38 cellular contexts compared by ENCODE assay signal in genomic region chr12:70829070-70829469, GRCh38.
"Had no signal": no experiment of that assay in that cellular context is flagged by ENCODE, and none has a peak within 500 bp of the region (broad histone marks: within the 10 kb centered on the region; RNA-seq: fewer than 3 reads in every experiment).

No MANE protein-coding gene starts in this region.

- FAIRE-seq: astrocyte, bronchial epithelial cell had no signal

- H3K36me3 Mint-ChIP-seq: activated naive CD4-positive, alpha-beta T cell treated with anti-CD3 and anti-CD28 coated beads, Interleukin-2, amount 10 ng/mL, durations not matched to agents 7 days and 5 days; activated naive CD4-positive, alpha-beta T cell treated with anti-CD3 and anti-CD28 coated beads, Interleukin-2, amount 50 U/mL, for 24 hours; activated naive CD4-positive, alpha-beta T cell treated with anti-CD3 and anti-CD28 coated beads, Interleukin-2, amount 50 U/mL, for 72 hours; activated naive CD8-positive, alpha-beta T cell; activated naive CD8-positive, alpha-beta T cell treated with anti-CD3 and anti-CD28 coated beads for 36 hours; activated naive CD8-positive, alpha-beta T cell treated with anti-CD3 and anti-CD28 coated beads, Interleukin-2, amount 10 ng/mL, durations not matched to agents 7 days and 5 days; brain had no signal

- H3K36me3 ChIP-seq: adrenal gland, ascending aorta, brain microvascular endothelial cell, breast epithelium, cardiac muscle cell had no signal

- ATAC-seq: activated naive CD4-positive, alpha-beta T cell treated with anti-CD3 and anti-CD28 coated beads, Interleukin-2, amount 50 U/mL, for 72 hours; activated naive CD8-positive, alpha-beta T cell treated with anti-CD3 and anti-CD28 coated beads, Interleukin-2, amount 50 U/mL, for 24 hours; activated T-cell treated with anti-CD3 and anti-CD28 coated beads, Interleukin-2, amount 50 U/mL, for 4 hours; activated T-cell treated with anti-CD3 and anti-CD28 coated beads, Interleukin-2, amount 50 U/mL, for 72 hours; activated T-helper 17 cell treated with anti-CD3 and anti-CD28 coated beads, Interleukin-2, amount 50 U/mL, for 72 hours; body of pancreas had no signal

- H3K27me3 Mint-ChIP-seq: activated naive CD4-positive, alpha-beta T cell treated with anti-CD3 and anti-CD28 coated beads, Interleukin-2, amount 10 ng/mL, durations not matched to agents 7 days and 5 days; activated naive CD8-positive, alpha-beta T cell treated with anti-CD3 and anti-CD28 coated beads for 36 hours; activated naive CD8-positive, alpha-beta T cell treated with anti-CD3 and anti-CD28 coated beads, Interleukin-2, amount 10 ng/mL, durations not matched to agents 7 days and 5 days; activated naive CD8-positive, alpha-beta T cell treated with anti-CD3 and anti-CD28 coated beads, Interleukin-2, amount 50 U/mL, for 24 hours; central memory CD8-positive, alpha-beta T cell had no signal

- H3K9me3 Mint-ChIP-seq: activated naive CD4-positive, alpha-beta T cell treated with anti-CD3 and anti-CD28 coated beads for 36 hours; activated naive CD4-positive, alpha-beta T cell treated with anti-CD3 and anti-CD28 coated beads, Interleukin-2, amount 10 ng/mL, durations not matched to agents 7 days and 5 days; activated naive CD4-positive, alpha-beta T cell treated with anti-CD3 and anti-CD28 coated beads, Interleukin-2, amount 50 U/mL, for 24 hours; activated naive CD8-positive, alpha-beta T cell treated with anti-CD3 and anti-CD28 coated beads for 36 hours; activated naive CD8-positive, alpha-beta T cell treated with anti-CD3 and anti-CD28 coated beads, Interleukin-2, amount 10 ng/mL, durations not matched to agents 7 days and 5 days; activated naive CD8-positive, alpha-beta T cell treated with anti-CD3 and anti-CD28 coated beads, Interleukin-2, amount 50 U/mL, for 24 hours; activated T-cell treated with anti-CD3 and anti-CD28 coated beads, Interleukin-2, amount 50 U/mL, for 4 hours; activated T-helper 1 cell treated with anti-CD3 and anti-CD28 coated beads, Interleukin-12 subunit alpha, Interleukin-12 subunit beta, Interleukin-2, Interleukin-4 antibody, amounts not matched to agents 30 ng/mL and 10 ng/mL and 1 ng/mL, durations not matched to agents 14 hours and 24 hours and 36 hours; activated T-helper 2 cell treated with anti-CD3 and anti-CD28 coated beads, Interferon-gamma antibody, Interleukin-2, Interleukin-4, amounts not matched to agents 10 μg/mL and 5 μg/mL and 100 μg/mL, durations not matched to agents 14 hours and 24 hours and 36 hours; brain had no signal

- H3K9me3 ChIP-seq: adrenal gland, ascending aorta, body of pancreas, breast epithelium had no signal

- H3K27ac Mint-ChIP-seq: activated naive CD4-positive, alpha-beta T cell treated with anti-CD3 and anti-CD28 coated beads for 36 hours; activated naive CD4-positive, alpha-beta T cell treated with anti-CD3 and anti-CD28 coated beads, Interleukin-2, amount 10 ng/mL, durations not matched to agents 7 days and 5 days; activated naive CD4-positive, alpha-beta T cell treated with anti-CD3 and anti-CD28 coated beads, Interleukin-2, amount 50 U/mL, for 24 hours; activated naive CD4-positive, alpha-beta T cell treated with anti-CD3 and anti-CD28 coated beads, Interleukin-2, amount 50 U/mL, for 72 hours; activated naive CD8-positive, alpha-beta T cell; activated naive CD8-positive, alpha-beta T cell treated with anti-CD3 and anti-CD28 coated beads for 36 hours; activated naive CD8-positive, alpha-beta T cell treated with anti-CD3 and anti-CD28 coated beads, Interleukin-2, amount 10 ng/mL, durations not matched to agents 7 days and 5 days; activated naive CD8-positive, alpha-beta T cell treated with anti-CD3 and anti-CD28 coated beads, Interleukin-2, amount 50 U/mL, for 24 hours; activated T-cell treated with anti-CD3 and anti-CD28 coated beads, Interleukin-2, amount 50 U/mL, for 72 hours; activated T-helper 1 cell treated with anti-CD3 and anti-CD28 coated beads, Interleukin-12 subunit alpha, Interleukin-12 subunit beta, Interleukin-2, Interleukin-4 antibody, amounts not matched to agents 30 ng/mL and 10 ng/mL and 1 ng/mL, durations not matched to agents 14 hours and 24 hours and 36 hours; activated T-helper 17 cell treated with anti-CD3 and anti-CD28 coated beads, Interleukin-2, amount 50 U/mL, for 72 hours; activated T-helper 2 cell treated with anti-CD3 and anti-CD28 coated beads, Interferon-gamma antibody, Interleukin-2, Interleukin-4, amounts not matched to agents 10 μg/mL and 5 μg/mL and 100 μg/mL, durations not matched to agents 14 hours and 24 hours and 36 hours; brain had no signal

- H3K4me1 ChIP-seq: adrenal gland, ascending aorta, body of pancreas, breast epithelium had no signal

- DNase-seq: activated effector memory CD4-positive, alpha-beta T cell treated with anti-CD3 and anti-CD28 coated beads, Interleukin-2, amount 50 U/mL, for 16 hours; activated effector memory CD4-positive, alpha-beta T cell treated with Interleukin-2 at 50 U/mL for 16 hours; activated gamma-delta T cell; activated gamma-delta T cell treated with Interleukin-2 at 50 U/mL for 16 hours; activated naive CD4-positive, alpha-beta T cell; activated naive CD4-positive, alpha-beta T cell treated with anti-CD3 and anti-CD28 coated beads for 36 hours; activated naive CD4-positive, alpha-beta T cell treated with anti-CD3 and anti-CD28 coated beads, Interleukin-2, amount 10 ng/mL, durations not matched to agents 7 days and 5 days; activated naive CD4-positive, alpha-beta T cell treated with anti-CD3 and anti-CD28 coated beads, Interleukin-2, amount 50 U/mL, for 16 hours; activated naive CD4-positive, alpha-beta T cell treated with Interleukin-2 at 50 U/mL for 16 hours; activated naive CD8-positive, alpha-beta T cell treated with anti-CD3 and anti-CD28 coated beads for 36 hours; activated naive CD8-positive, alpha-beta T cell treated with anti-CD3 and anti-CD28 coated beads, Interleukin-2, amount 10 ng/mL, durations not matched to agents 7 days and 5 days; activated naive CD8-positive, alpha-beta T cell treated with anti-CD3 and anti-CD28 coated beads, Interleukin-2, amount 50 U/mL, for 24 hours; activated T-cell treated with anti-CD3 and anti-CD28 coated beads, Interleukin-2, amount 50 U/mL, for 4 hours; activated T-cell treated with anti-CD3 and anti-CD28 coated beads, Interleukin-2, amount 50 U/mL, for 48 hours; activated T-cell treated with anti-CD3 and anti-CD28 coated beads, Interleukin-2, amount 50 U/mL, for 72 hours; adrenal gland; amniotic stem cell; amygdala; anterior cingulate cortex; aorta; body of pancreas; caudate nucleus; central memory CD4-positive, alpha-beta T cell; cerebellar nuclear complex had no signal

- H3K27ac ChIP-seq: adrenal gland, ascending aorta, body of pancreas, brain microvascular endothelial cell, breast epithelium, cardiac muscle cell had no signal

- H3K4me3 ChIP-seq: adrenal gland, ascending aorta, body of pancreas, breast epithelium, cardiac muscle cell had no signal

- H3K4me3 Mint-ChIP-seq: activated naive CD4-positive, alpha-beta T cell treated with anti-CD3 and anti-CD28 coated beads for 36 hours; activated naive CD4-positive, alpha-beta T cell treated with anti-CD3 and anti-CD28 coated beads, Interleukin-2, amount 10 ng/mL, durations not matched to agents 7 days and 5 days; activated naive CD4-positive, alpha-beta T cell treated with anti-CD3 and anti-CD28 coated beads, Interleukin-2, amount 50 U/mL, for 24 hours; activated naive CD8-positive, alpha-beta T cell; activated naive CD8-positive, alpha-beta T cell treated with anti-CD3 and anti-CD28 coated beads for 36 hours; activated naive CD8-positive, alpha-beta T cell treated with anti-CD3 and anti-CD28 coated beads, Interleukin-2, amount 10 ng/mL, durations not matched to agents 7 days and 5 days; activated naive CD8-positive, alpha-beta T cell treated with anti-CD3 and anti-CD28 coated beads, Interleukin-2, amount 50 U/mL, for 24 hours; activated T-cell treated with anti-CD3 and anti-CD28 coated beads, Interleukin-2, amount 50 U/mL, for 4 hours; activated T-cell treated with anti-CD3 and anti-CD28 coated beads, Interleukin-2, amount 50 U/mL, for 72 hours; activated T-helper 1 cell treated with anti-CD3 and anti-CD28 coated beads, Interleukin-12 subunit alpha, Interleukin-12 subunit beta, Interleukin-2, Interleukin-4 antibody, amounts not matched to agents 30 ng/mL and 10 ng/mL and 1 ng/mL, durations not matched to agents 14 hours and 24 hours and 36 hours; activated T-helper 17 cell treated with anti-CD3 and anti-CD28 coated beads, Interleukin-2, amount 50 U/mL, for 72 hours; brain; central memory CD8-positive, alpha-beta T cell had no signal

- H3K4me1 Mint-ChIP-seq: activated naive CD4-positive, alpha-beta T cell treated with anti-CD3 and anti-CD28 coated beads, Interleukin-2, amount 10 ng/mL, durations not matched to agents 7 days and 5 days; activated naive CD4-positive, alpha-beta T cell treated with anti-CD3 and anti-CD28 coated beads, Interleukin-2, amount 50 U/mL, for 24 hours; activated naive CD8-positive, alpha-beta T cell treated with anti-CD3 and anti-CD28 coated beads for 36 hours; activated naive CD8-positive, alpha-beta T cell treated with anti-CD3 and anti-CD28 coated beads, Interleukin-2, amount 10 ng/mL, durations not matched to agents 7 days and 5 days; activated naive CD8-positive, alpha-beta T cell treated with anti-CD3 and anti-CD28 coated beads, Interleukin-2, amount 50 U/mL, for 24 hours; activated T-helper 17 cell treated with anti-CD3 and anti-CD28 coated beads, Interleukin-2, amount 50 U/mL, for 72 hours; brain; central memory CD8-positive, alpha-beta T cell had no signal
